In genomic region chr5:96087939-96088338, GRCh38 we compare ENCODE assay signal across 13 cellular contexts.
"Had no signal": no experiment of that assay in that cellular context is flagged by ENCODE, and none has a peak within 500 bp of the region (broad histone marks: within the 10 kb centered on the region; RNA-seq: fewer than 3 reads in every experiment).

No MANE protein-coding gene starts in this region.

- H3K36me3 ChIP-seq: brain microvascular endothelial cell, upper lobe of left lung had no signal

- H3K9me3 ChIP-seq: testis, upper lobe of left lung had no signal

- ATAC-seq: activated T-cell treated with anti-CD3 and anti-CD28 coated beads, Interleukin-2, amount 50 U/mL, for 72 hours; sciatic nerve had no signal

- H3K27me3 ChIP-seq: brain microvascular endothelial cell, testis, upper lobe of left lung had no signal

- H3K4me1 ChIP-seq: testis, upper lobe of left lung had no signal

- H3K4me3 ChIP-seq: coronary artery, testis, upper lobe of left lung had no signal

- DNase-seq: activated CD4-positive, alpha-beta T cell treated with anti-CD3 and anti-CD28 coated beads, Interleukin-2, amount 10 ng/mL, durations not matched to agents 7 days and 5 days; activated CD8-positive, alpha-beta memory T cell treated with anti-CD3 and anti-CD28 coated beads, Interleukin-2, amount 50 U/mL, for 48 hours; activated gamma-delta T cell; activated naive CD8-positive, alpha-beta T cell treated with anti-CD3 and anti-CD28 coated beads for 36 hours; activated T-cell treated with anti-CD3 and anti-CD28 coated beads, Interleukin-2, amount 50 U/mL, for 72 hours; brain microvascular endothelial cell; foreskin fibroblast; kidney glomerular epithelial cell; T-helper 9 cell; testis; upper lobe of left lung had no signal

- H3K27ac ChIP-seq: brain microvascular endothelial cell, coronary artery, testis, upper lobe of left lung had no signal
